17 cellular contexts compared by ENCODE assay signal in genomic region chr22:49197500-49197899, GRCh38.
A peak's percentile ranks its signal among the peaks of the same experiment; 100 is the strongest.
DNase-seq lines count a peak whose midpoint lies in the region; ATAC-seq, FAIRE-seq and TF ChIP-seq lines count a peak whose summit lies in the region.
"Had no signal": no experiment of that assay in that cellular context is flagged by ENCODE, and none has a peak within 500 bp of the region (broad histone marks: within the 10 kb centered on the region; RNA-seq: fewer than 3 reads in every experiment).

No MANE protein-coding gene starts in this region.

- no peak overlapping the region for H3K14ac ChIP-seq in H1 (ENCODE audit: insufficient read length)

- H4K5ac ChIP-seq in H1 (ENCODE audit: insufficient read length, low read depth, low read length): no peak overlapping the region

- H3K4me2 ChIP-seq in H1 (ENCODE audit: insufficient read depth in 1 of 2, low read depth in 2 of 2, low read length in 2 of 2): peak overlapping the region in 1 of 2 experiments; percentile 43; a peak in 1 of 4 replicates
- H3K4me2 ChIP-seq: BLaER1 had no signal

- H3K36me3 ChIP-seq in H1 (ENCODE audit: control insufficient read depth in 2 of 4, insufficient read depth in 4 of 4, low read length in 3 of 4): no peaks in the 10 kb centered on the region
- H3K36me3 ChIP-seq: BLaER1 had no signal

- no peaks in the 10 kb centered on the region for H3K9me3 Mint-ChIP-seq in stimulated activated naive CD8-positive, alpha-beta T cell treated with anti-CD3 and anti-CD28 coated beads, Interleukin-15, amount 100 ng/mL, for 72 hours
- H3K9me3 Mint-ChIP-seq: activated CD4-positive, alpha-beta T cell treated with anti-CD3 and anti-CD28 coated beads, Interleukin-2, amount 10 ng/mL, durations not matched to agents 24 days and 14 days; activated T-cell treated with anti-CD3 and anti-CD28 coated beads, Interleukin-2, amount 50 U/mL, for 72 hours; stimulated activated effector memory CD8-positive, alpha-beta T cell treated with anti-CD3 and anti-CD28 coated beads, Interleukin-12 subunit alpha, Interleukin-12 subunit beta, amount 100 ng/mL, for 72 hours; T-helper 2 cell treated with Interferon-gamma antibody and Interleukin-4, amounts not matched to agents 5 μg/mL and 100 μg/mL, for 36 hours had no signal

- no peak overlapping the region for H3K27ac ChIP-seq in H1 (ENCODE audit: low read depth, low read length)
- H3K27ac ChIP-seq: BLaER1, RWPE1 had no signal

- no peak overlapping the region for H3K9ac ChIP-seq in H1 (replicated peaks in 1 of 4; ENCODE audit: extremely low read depth in 1 of 4, low read depth in 3 of 4, low read length in 3 of 4)
- H3K9ac ChIP-seq: BLaER1 had no signal

- H3K9me3 ChIP-seq in H1 (ENCODE audit: insufficient read depth in 2 of 2, low read depth in 1 of 2, low read length in 1 of 2): no peaks in the 10 kb centered on the region
- H3K9me3 ChIP-seq: BLaER1 had no signal

- no peaks in the 10 kb centered on the region for H3K23me2 ChIP-seq in H1 (ENCODE audit: low read depth, low read length)

- H2BK120ac ChIP-seq in H1 (replicated peaks; ENCODE audit: low read depth, low read length): no peak overlapping the region

- peaks cover 39% of the 10 kb centered on the region for H3K27me3 Mint-ChIP-seq in stimulated activated naive CD8-positive, alpha-beta T cell treated with anti-CD3 and anti-CD28 coated beads, Interleukin-15, amount 100 ng/mL, for 72 hours
- H3K27me3 Mint-ChIP-seq: activated CD4-positive, alpha-beta T cell treated with anti-CD3 and anti-CD28 coated beads, Interleukin-2, amount 10 ng/mL, durations not matched to agents 24 days and 14 days had no signal

- 0 out of 4 replicates have a peak, but pooled peaks of 1 of the 2 experiments have one; percentile 1 for TF ChIP-seq RAD21 in H1 (IDR thresholded peaks at IDR 0.05 in 1 of 2, conservative IDR thresholded peaks at IDR 0.05 in 1 of 2; ENCODE audit: low read depth in 2 of 2, low read length in 2 of 2)

- 0 out of 2 replicates have a peak overlapping the region, but pooled peaks have one; percentile 60 for H2BK12ac ChIP-seq in H1 (ENCODE audit: low read depth, low read length)

- no peaks in the 10 kb centered on the region for H4K20me1 ChIP-seq in H1 (replicated peaks in 1 of 2; ENCODE audit: control insufficient read depth in 1 of 2, insufficient read depth in 2 of 2, low read length in 2 of 2)
- H4K20me1 ChIP-seq: BLaER1 had no signal

- CTCF ChIA-PET in H1 (lab: Charles Lee; ENCODE audit: partially characterized antibody): interaction anchor here (0.7 to 1.9 kb wide), 5 partner anchors 10 to 151 kb away, joined by 3 to 5 read pairs (median 3); no protein-coding TSS in a partner anchor

- TF ChIP-seq EP300 in H1 (IDR thresholded peaks at IDR 0.05; ENCODE audit: borderline replicate concordance in 1 of 2, low read depth in 2 of 2, low read length in 2 of 2): no peak

- no peak overlapping the region for H2AK5ac ChIP-seq in H1 (ENCODE audit: low read depth, low read length)

- no peaks in the 10 kb centered on the region for H3K79me2 ChIP-seq in H1 (ENCODE audit: control insufficient read depth in 1 of 2, insufficient read depth in 2 of 2, low read length in 2 of 2)

- DNase-seq in DMS79 treated with DMSO at 0.1 percent for 48 hours (lab: John Stamatoyannopoulos, UW): peak; percentile 79
- peak; percentile 37 for DNase-seq in NCI-H2107 treated with DMSO at 0.1 percent for 48 hours (lab: John Stamatoyannopoulos, UW; ENCODE audit: unreplicated experiment)
- DNase-seq in H1 (ENCODE audit: low read depth in 1 of 2, low spot score in 2 of 2): peak in 1 of 2 experiments; percentile 17
- peak in 9 of 10 donors; percentile 30 to 95 (median 55) for DNase-seq in posterior cingulate gyrus
- DNase-seq in stimulated activated naive CD8-positive, alpha-beta T cell treated with anti-CD3 and anti-CD28 coated beads, Interleukin-15, amount 100 ng/mL, for 72 hours: no peak
- DNase-seq in activated CD4-positive, alpha-beta T cell treated with anti-CD3 and anti-CD28 coated beads for 48 hours: no peak
- no peak for DNase-seq in GM13976 (ENCODE audit: low spot score)
- DNase-seq: activated CD4-positive, alpha-beta T cell treated with anti-CD3 and anti-CD28 coated beads, Interleukin-2, amount 10 ng/mL, durations not matched to agents 24 days and 14 days; activated T-cell treated with anti-CD3 and anti-CD28 coated beads, Interleukin-2, amount 50 U/mL, for 72 hours; HCEC 1CT; NCI-H2227 treated with DMSO at 0.1 percent for 48 hours; stimulated activated CD4-positive, alpha-beta T cell treated with anti-CD3 and anti-CD28 coated beads, Interleukin-4, amount 100 ng/mL, for 24 hours had no signal

- no peak for TF ChIP-seq POLR2A in H1 (IDR thresholded peaks at IDR 0.05; ENCODE audit: control extremely low read depth in 1 of 2, low read depth in 2 of 2, low read length in 2 of 2)

- no peak for FAIRE-seq in H1 (lab: Jason Lieb, UNC)

- H2AFZ ChIP-seq in H1 (ENCODE audit: low read length): no peak overlapping the region

- intact Hi-C loops in posterior cingulate gyrus (cut with DNase I): no loop called here

- in situ Hi-C loops in GM13976 (cut with MboI; ENCODE audit: low sequenced_read_pairs, unreplicated experiment): no loop called here

- no peaks in the 10 kb centered on the region for H3K27me3 ChIP-seq in H1 (replicated peaks in 1 of 4; ENCODE audit: control insufficient read depth in 3 of 4, extremely low read depth in 1 of 4, insufficient read depth in 3 of 4, low read length in 3 of 4)
- H3K27me3 ChIP-seq: BLaER1 had no signal

- H3K4me1 ChIP-seq in H1 (replicated peaks in 1 of 4; ENCODE audit: control insufficient read depth in 3 of 4, insufficient read depth in 4 of 4, low read length in 3 of 4): peaks cover 3 to 11% (median 5%) of the 10 kb centered on the region in 4 experiments; a peak in 6 of 7 replicates
- H3K4me1 ChIP-seq: BLaER1 had no signal

- no peak overlapping the region for H2BK5ac ChIP-seq in H1 (ENCODE audit: low read depth, low read length)

- no peak overlapping the region for H3K4ac ChIP-seq in H1 (replicated peaks; ENCODE audit: insufficient read length, low read depth, low read length)

- H3K18ac ChIP-seq in H1 (ENCODE audit: extremely low read depth, low read length): peak overlapping the region; percentile 48

- no peak overlapping the region for H3K4me3 ChIP-seq in H1 (ENCODE audit: extremely low read depth in 1 of 4, insufficient read depth in 2 of 4, low read depth in 3 of 4, low read length in 4 of 4)
- H3K4me3 ChIP-seq: BLaER1 had no signal

- TF ChIP-seq CTCF in H1 (IDR thresholded peaks at IDR 0.05; ENCODE audit: control extremely low read depth in 1 of 3, insufficient read depth in 1 of 3, low read depth in 1 of 3, low read length in 3 of 3) (no peak), GM13976 (IDR thresholded peaks at IDR 0.05; ENCODE audit: borderline replicate concordance, control extremely low read depth, extremely low read depth, insufficient read depth, missing control alignments) (no peak)

- H2BK20ac ChIP-seq in H1 (ENCODE audit: low read length): no peak overlapping the region

- WGBS in H1 (ENCODE audit: extremely low coverage in 1 of 2, insufficient coverage in 1 of 2, insufficient read length in 1 of 2, insufficient replicate concordance in 2 of 2, low coverage in 1 of 2, low lambda C conversion rate in 2 of 2, missing lambda C conversion rate in 1 of 2), 2 experiments: 35% methylated on average over 16 of the region's 16 CpGs; no CpG with 5 or more reads in 1 of the 2 experiments

- no peak for ATAC-seq in stimulated activated naive CD8-positive, alpha-beta T cell treated with anti-CD3 and anti-CD28 coated beads, Interleukin-15, amount 100 ng/mL, for 72 hours
- ATAC-seq in HG03039 (IDR thresholded peaks at IDR 0.05; ENCODE audit: unreplicated experiment): no peak
- ATAC-seq: activated T-cell treated with anti-CD3 and anti-CD28 coated beads, Interleukin-2, amount 50 U/mL, for 72 hours; stimulated activated effector memory CD8-positive, alpha-beta T cell treated with anti-CD3 and anti-CD28 coated beads, Interleukin-12 subunit alpha, Interleukin-12 subunit beta, amount 100 ng/mL, for 72 hours had no signal

- H3K56ac ChIP-seq in H1 (replicated peaks; ENCODE audit: insufficient read length, low read depth, low read length): no peak overlapping the region

- H4K8ac ChIP-seq in H1 (ENCODE audit: extremely low read depth, insufficient read depth, low read length): no peak overlapping the region

- no peak overlapping the region for H3K23ac ChIP-seq in H1 (ENCODE audit: insufficient read length)

- H3K4me1 Mint-ChIP-seq in stimulated activated naive CD8-positive, alpha-beta T cell treated with anti-CD3 and anti-CD28 coated beads, Interleukin-15, amount 100 ng/mL, for 72 hours: peaks cover 5% of the 10 kb centered on the region
- H3K4me1 Mint-ChIP-seq: activated CD4-positive, alpha-beta T cell treated with anti-CD3 and anti-CD28 coated beads, Interleukin-2, amount 10 ng/mL, durations not matched to agents 24 days and 14 days; stimulated activated effector memory CD8-positive, alpha-beta T cell treated with anti-CD3 and anti-CD28 coated beads, Interleukin-12 subunit alpha, Interleukin-12 subunit beta, amount 100 ng/mL, for 72 hours had no signal

- H3K4me3 Mint-ChIP-seq in stimulated activated naive CD8-positive, alpha-beta T cell treated with anti-CD3 and anti-CD28 coated beads, Interleukin-15, amount 100 ng/mL, for 72 hours: no peak overlapping the region
- H3K4me3 Mint-ChIP-seq: activated CD4-positive, alpha-beta T cell treated with anti-CD3 and anti-CD28 coated beads, Interleukin-2, amount 10 ng/mL, durations not matched to agents 24 days and 14 days; activated T-cell treated with anti-CD3 and anti-CD28 coated beads, Interleukin-2, amount 50 U/mL, for 72 hours; stimulated activated effector memory CD8-positive, alpha-beta T cell treated with anti-CD3 and anti-CD28 coated beads, Interleukin-12 subunit alpha, Interleukin-12 subunit beta, amount 100 ng/mL, for 72 hours; T-helper 2 cell treated with Interferon-gamma antibody and Interleukin-4, amounts not matched to agents 5 μg/mL and 100 μg/mL, for 36 hours had no signal

- no peak overlapping the region for H2BK15ac ChIP-seq in H1 (ENCODE audit: low read length)

- H3K27ac Mint-ChIP-seq in stimulated activated naive CD8-positive, alpha-beta T cell treated with anti-CD3 and anti-CD28 coated beads, Interleukin-15, amount 100 ng/mL, for 72 hours: peak overlapping the region in 1 of 2 donors; percentile 39
- H3K27ac Mint-ChIP-seq: activated CD4-positive, alpha-beta T cell treated with anti-CD3 and anti-CD28 coated beads, Interleukin-2, amount 10 ng/mL, durations not matched to agents 24 days and 14 days; activated T-cell treated with anti-CD3 and anti-CD28 coated beads, Interleukin-2, amount 50 U/mL, for 72 hours; stimulated activated effector memory CD8-positive, alpha-beta T cell treated with anti-CD3 and anti-CD28 coated beads, Interleukin-12 subunit alpha, Interleukin-12 subunit beta, amount 100 ng/mL, for 72 hours; T-helper 2 cell treated with Interferon-gamma antibody and Interleukin-4, amounts not matched to agents 5 μg/mL and 100 μg/mL, for 36 hours had no signal

- no peaks in the 10 kb centered on the region for H3K79me1 ChIP-seq in H1 (ENCODE audit: low read depth, low read length)

- POLR2A ChIA-PET in H1 (lab: Charles Lee; ENCODE audit: partially characterized antibody): interaction anchor here (1.0 kb wide), 1 partner anchor 69 kb away, joined by 3 read pairs; no protein-coding TSS in a partner anchor

- H4K91ac ChIP-seq in H1 (replicated peaks; ENCODE audit: insufficient read length, low read length): no peak overlapping the region

TF ChIP-seq in H1, 55 proteins besides CTCF, POLR2A, EP300 and RAD21 (continues in another document):
- TF ChIP-seq NRF1 (IDR thresholded peaks at IDR 0.05; ENCODE audit: low read depth, low read length): no peak

Comparison
In these comparisons a context has a peak if more than half of its experiments do, and no peak if none do; other contexts are left out.
1. DNase-seq: peak in DMS79 treated with DMSO at 0.1 percent for 48 hours (single experiment), NCI-H2107 treated with DMSO at 0.1 percent for 48 hours (single experiment) and posterior cingulate gyrus (9 of 10); none in stimulated activated naive CD8-positive, alpha-beta T cell treated with anti-CD3 and anti-CD28 coated beads, Interleukin-15, amount 100 ng/mL, for 72 hours (0 of 2), activated CD4-positive, alpha-beta T cell treated with anti-CD3 and anti-CD28 coated beads for 48 hours (single experiment) and GM13976 (single experiment).